19 cellular contexts compared by ENCODE assay signal in genomic region chr16:11759163-11759834, GRCh38. TPM values are rescaled to one million over a fixed set of nuclear protein-coding genes. Genes with fewer than 3 reads are reported as not detected.
DNase-seq lines count a peak whose midpoint lies in the region; ATAC-seq and TF ChIP-seq lines count a peak whose summit lies in the region.
"Had no signal": no experiment of that assay in that cellular context is flagged by ENCODE, and none has a peak within 500 bp of the region (broad histone marks: within the 10 kb centered on the region; RNA-seq: fewer than 3 reads in every experiment).

No MANE protein-coding gene starts in this region.

- no peaks in the 10 kb centered on the region for H3K4me1 ChIP-seq in Karpas-422 (ENCODE audit: low read length)
- H3K4me1 ChIP-seq: BE2C had no signal

- CTCF ChIA-PET in activated B cell treated with CpG ODN at 0.5 μM for 24 hours (lab: Charles Lee), result interaction anchor here (1.0 to 2.2 kb wide), 3 partner anchors 13 to 39 kb away, joined by 3 to 13 read pairs (median 6); partner anchors contain the start of gene ZC3H7A

- no peak overlapping the region for H3K4me3 ChIP-seq in Karpas-422 (ENCODE audit: low read length)
- H3K4me3 ChIP-seq: cardiac muscle cell had no signal

- H3K36me3 Mint-ChIP-seq in activated B cell treated with CpG ODN at 0.5 μM for 24 hours (ENCODE audit: low read depth), result peaks cover 84% of the 10 kb centered on the region
- H3K36me3 Mint-ChIP-seq in nephron (ENCODE audit: low read depth), result peaks cover 78% of the 10 kb centered on the region

- peaks cover 9% of the 10 kb centered on the region; the same call in 1 of the 2 replicates for H3K79me2 ChIP-seq in Karpas-422 (ENCODE audit: low read length)

- H3K4me1 Mint-ChIP-seq in activated B cell treated with CpG ODN at 0.5 μM for 24 hours, result peaks cover 31% of the 10 kb centered on the region
- H3K4me1 Mint-ChIP-seq in nephron, result peaks cover 29% of the 10 kb centered on the region

- H3K27ac ChIP-seq in Karpas-422 (ENCODE audit: low read length), result no peak overlapping the region
- H3K27ac ChIP-seq: cardiac muscle cell had no signal

- no peak overlapping the region for H3K4me2 ChIP-seq in Karpas-422 (ENCODE audit: low read depth, low read length, poor library complexity, severe bottlenecking)
- H3K4me2 ChIP-seq: SK-N-SH had no signal

- H3K9ac ChIP-seq in Karpas-422 (ENCODE audit: low read length), result no peak overlapping the region
- H3K9ac ChIP-seq: SK-N-SH had no signal

- peaks cover 54% of the 10 kb centered on the region for H3K36me3 ChIP-seq in Karpas-422 (ENCODE audit: insufficient read depth, low read length)

- H3K9me3 Mint-ChIP-seq in activated B cell treated with CpG ODN at 0.5 μM for 24 hours (no peaks in the 10 kb centered on the region), nephron (no peaks in the 10 kb centered on the region)
- H3K9me3 Mint-ChIP-seq: activated T-cell treated with anti-CD3 and anti-CD28 coated beads, Interleukin-2, amount 50 U/mL, for 4 hours had no signal

- H3K27me3 ChIP-seq in Karpas-422 (ENCODE audit: low read length), result no peaks in the 10 kb centered on the region
- H3K27me3 ChIP-seq: BE2C, cardiac muscle cell had no signal

- DNase-seq in DMS 273 (lab: John Stamatoyannopoulos, UW; ENCODE audit: unreplicated experiment) (peak; percentile 81), NCI-H1436 (lab: John Stamatoyannopoulos, UW) (peak; percentile 54), activated B cell treated with CpG ODN at 0.5 μM for 24 hours (no peak), Karpas-422 (no peak)
- DNase-seq: activated CD4-positive, alpha-beta T cell treated with anti-CD3 and anti-CD28 coated beads, Interleukin-2, amount 50 U/mL, for 1 hour; activated T-cell treated with anti-CD3 and anti-CD28 coated beads, Interleukin-2, amount 50 U/mL, for 4 hours; BE2C; hypothalamus; left cardiac atrium; NCI-H446 treated with DMSO at 0.1 percent for 48 hours; occipital lobe; SK-N-SH; stimulated activated CD4-positive, alpha-beta T cell treated with anti-CD3 and anti-CD28 coated beads, Interleukin-4, amount 100 ng/mL, for 24 hours; stimulated activated CD8-positive, alpha-beta memory T cell treated with anti-CD3 and anti-CD28 coated beads, Interleukin-4, amount 100 ng/mL, for 48 hours had no signal

- H4K20me1 ChIP-seq in Karpas-422 (ENCODE audit: insufficient read depth, low read depth, low read length), result no peaks in the 10 kb centered on the region

- ATAC-seq in activated B cell treated with CpG ODN at 0.5 μM for 24 hours (ENCODE audit: low read depth), result peak; percentile 3
- ATAC-seq in HG03571 (IDR thresholded peaks at IDR 0.05; ENCODE audit: unreplicated experiment), result no peak
- ATAC-seq in HG03280 (IDR thresholded peaks at IDR 0.05; ENCODE audit: unreplicated experiment), result no peak
- ATAC-seq: activated T-cell treated with anti-CD3 and anti-CD28 coated beads, Interleukin-2, amount 50 U/mL, for 4 hours; HCT116; left cardiac atrium had no signal

- no peaks in the 10 kb centered on the region for H3K9me2 ChIP-seq in Karpas-422 (replicated peaks; ENCODE audit: insufficient read depth, low read length)
- H3K9me2 ChIP-seq: SK-N-SH had no signal

- H2AFZ ChIP-seq in Karpas-422 (ENCODE audit: low read length), result no peak overlapping the region

- peak overlapping the region; percentile 90 for H3K27ac Mint-ChIP-seq in activated B cell treated with CpG ODN at 0.5 μM for 24 hours
- peak overlapping the region; percentile 88 to 96 (median 91) for H3K27ac Mint-ChIP-seq in nephron

- H3K27me3 Mint-ChIP-seq in activated B cell treated with CpG ODN at 0.5 μM for 24 hours (no peaks in the 10 kb centered on the region), nephron (ENCODE audit: low read depth) (no peaks in the 10 kb centered on the region)

- H3K9me3 ChIP-seq in Karpas-422 (ENCODE audit: low read length), result no peaks in the 10 kb centered on the region
- H3K9me3 ChIP-seq: BE2C, SK-N-SH had no signal

- H3K4me3 Mint-ChIP-seq in activated B cell treated with CpG ODN at 0.5 μM for 24 hours (no peak overlapping the region), nephron (no peak overlapping the region)
- H3K4me3 Mint-ChIP-seq: activated T-cell treated with anti-CD3 and anti-CD28 coated beads, Interleukin-2, amount 50 U/mL, for 4 hours had no signal

- intact Hi-C loops in activated B cell treated with CpG ODN at 0.5 μM for 24 hours (cut with micrococcal nuclease), result no loop called here

- POLR2A ChIA-PET in activated B cell treated with CpG ODN at 0.5 μM for 24 hours (lab: Charles Lee), result interaction anchor here (0.7 to 3.6 kb wide), 13 partner anchors 10 to 885 kb away, joined by 3 to 61 read pairs (median 10); partner anchors contain the start of genes RSL1D1, TXNDC11 and ZC3H7A

- TF ChIP-seq CTCF in activated B cell treated with CpG ODN at 0.5 μM for 24 hours (IDR thresholded peaks at IDR 0.05), result no peak
- no peak for TF ChIP-seq CTCF in nephron (IDR thresholded peaks at IDR 0.05; ENCODE audit: unreplicated experiment in 3 of 3)

RNA-seq across cellular contexts. Expression of gene TXNDC11, which starts 16.6 kb away (rescaled TPM):
- total RNA-seq in activated B cell treated with CpG ODN at 0.5 μM for 24 hours, result 54.3 and 63.2 TPM in 2 replicates
- 28.5 and 49.6 TPM in 2 replicates for total RNA-seq in Karpas-422 (2014; rRNA removed; shearing (Covaris generic); ENCODE audit: low replicate concordance)

RNA-seq across cellular contexts. Expression of gene ZC3H7A, which starts 37.8 kb away (rescaled TPM):
- total RNA-seq in activated B cell treated with CpG ODN at 0.5 μM for 24 hours, result 143 and 163 TPM in 2 replicates
- total RNA-seq in Karpas-422 (2014; rRNA removed; shearing (Covaris generic); ENCODE audit: low replicate concordance), result 28.4 and 54.9 TPM in 2 replicates

Comparison
In these comparisons a context has a peak if more than half of its experiments do, and no peak if none do; other contexts are left out.
1. DNase-seq: peak in DMS 273 (single experiment) and NCI-H1436 (single experiment); none in activated B cell treated with CpG ODN at 0.5 μM for 24 hours (single experiment) and Karpas-422 (single experiment).